ENCODE assay signal across 15 cellular contexts in genomic region chr2:219464286-219465032, GRCh38. TPM values are rescaled to one million over a fixed set of nuclear protein-coding genes. Genes with fewer than 3 reads are reported as not detected.
"Had no signal": no experiment of that assay in that cellular context is flagged by ENCODE, and none has a peak within 500 bp of the region (broad histone marks: within the 10 kb centered on the region; RNA-seq: fewer than 3 reads in every experiment).

No MANE protein-coding gene starts in this region.

- H3K27me3 ChIP-seq: breast epithelium had no signal

- H3K36me3 Mint-ChIP-seq: stimulated activated effector memory CD8-positive, alpha-beta T cell treated with anti-CD3 and anti-CD28 coated beads, Interleukin-12 subunit alpha, Interleukin-12 subunit beta, amount 100 ng/mL, for 72 hours had no signal

- H3K27ac ChIP-seq: breast epithelium, lower lobe of right lung, prostate gland, tibial nerve had no signal

- DNase-seq: activated CD4-positive, alpha-beta T cell treated with anti-CD3 and anti-CD28 coated beads, Interleukin-2, amount 10 ng/mL, durations not matched to agents 7 days and 5 days; activated naive CD4-positive, alpha-beta T cell treated with anti-CD3 and anti-CD28 coated beads for 36 hours; activated naive CD8-positive, alpha-beta T cell treated with anti-CD3 and anti-CD28 coated beads, Interleukin-2, amount 50 U/mL, for 24 hours; aorta; lower lobe of right lung; nephron progenitor cell; stimulated activated CD4-positive, alpha-beta T cell treated with anti-CD3 and anti-CD28 coated beads, Interleukin-2, amount 100 ng/mL, for 24 hours; SW 1271 had no signal

- H3K4me3 ChIP-seq: breast epithelium, lower lobe of right lung, prostate gland, tibial nerve had no signal

- H3K4me1 ChIP-seq: prostate gland had no signal

- H3K4me1 Mint-ChIP-seq: activated naive CD8-positive, alpha-beta T cell treated with anti-CD3 and anti-CD28 coated beads, Interleukin-2, amount 50 U/mL, for 24 hours; stimulated activated effector memory CD8-positive, alpha-beta T cell treated with anti-CD3 and anti-CD28 coated beads, Interleukin-12 subunit alpha, Interleukin-12 subunit beta, amount 100 ng/mL, for 72 hours had no signal

- H3K9me3 Mint-ChIP-seq: activated CD4-positive, alpha-beta T cell treated with anti-CD3 and anti-CD28 coated beads, Interleukin-2, amount 10 ng/mL, durations not matched to agents 7 days and 5 days; activated naive CD4-positive, alpha-beta T cell treated with anti-CD3 and anti-CD28 coated beads for 36 hours; activated naive CD8-positive, alpha-beta T cell treated with anti-CD3 and anti-CD28 coated beads, Interleukin-2, amount 50 U/mL, for 24 hours; activated T-helper 2 cell treated with anti-CD3 and anti-CD28 coated beads, Interferon-gamma antibody, Interleukin-2, Interleukin-4, amounts not matched to agents 10 μg/mL and 5 μg/mL and 100 μg/mL, durations not matched to agents 14 hours and 24 hours and 36 hours; nephron progenitor cell; stimulated activated effector memory CD8-positive, alpha-beta T cell treated with anti-CD3 and anti-CD28 coated beads, Interleukin-12 subunit alpha, Interleukin-12 subunit beta, amount 100 ng/mL, for 72 hours had no signal

- H3K36me3 ChIP-seq: breast epithelium, lower lobe of right lung, prostate gland, tibial nerve had no signal

- H3K27ac Mint-ChIP-seq: activated CD4-positive, alpha-beta T cell treated with anti-CD3 and anti-CD28 coated beads, Interleukin-2, amount 10 ng/mL, durations not matched to agents 7 days and 5 days; activated naive CD4-positive, alpha-beta T cell treated with anti-CD3 and anti-CD28 coated beads for 36 hours; activated naive CD8-positive, alpha-beta T cell treated with anti-CD3 and anti-CD28 coated beads, Interleukin-2, amount 50 U/mL, for 24 hours; activated T-helper 2 cell treated with anti-CD3 and anti-CD28 coated beads, Interferon-gamma antibody, Interleukin-2, Interleukin-4, amounts not matched to agents 10 μg/mL and 5 μg/mL and 100 μg/mL, durations not matched to agents 14 hours and 24 hours and 36 hours; stimulated activated effector memory CD8-positive, alpha-beta T cell treated with anti-CD3 and anti-CD28 coated beads, Interleukin-12 subunit alpha, Interleukin-12 subunit beta, amount 100 ng/mL, for 72 hours had no signal

- ATAC-seq: activated naive CD8-positive, alpha-beta T cell treated with anti-CD3 and anti-CD28 coated beads, Interleukin-2, amount 50 U/mL, for 24 hours; lower lobe of right lung; stimulated activated effector memory CD8-positive, alpha-beta T cell treated with anti-CD3 and anti-CD28 coated beads, Interleukin-12 subunit alpha, Interleukin-12 subunit beta, amount 100 ng/mL, for 72 hours had no signal

- H3K27me3 Mint-ChIP-seq: activated CD4-positive, alpha-beta T cell treated with anti-CD3 and anti-CD28 coated beads, Interleukin-2, amount 10 ng/mL, durations not matched to agents 7 days and 5 days; activated naive CD8-positive, alpha-beta T cell treated with anti-CD3 and anti-CD28 coated beads, Interleukin-2, amount 50 U/mL, for 24 hours had no signal

- H3K9me3 ChIP-seq: breast epithelium, lower lobe of right lung, prostate gland, tibial nerve had no signal

- H3K4me3 Mint-ChIP-seq: activated CD4-positive, alpha-beta T cell treated with anti-CD3 and anti-CD28 coated beads, Interleukin-2, amount 10 ng/mL, durations not matched to agents 7 days and 5 days; activated naive CD4-positive, alpha-beta T cell treated with anti-CD3 and anti-CD28 coated beads for 36 hours; activated naive CD8-positive, alpha-beta T cell treated with anti-CD3 and anti-CD28 coated beads, Interleukin-2, amount 50 U/mL, for 24 hours; nephron progenitor cell; stimulated activated effector memory CD8-positive, alpha-beta T cell treated with anti-CD3 and anti-CD28 coated beads, Interleukin-12 subunit alpha, Interleukin-12 subunit beta, amount 100 ng/mL, for 72 hours had no signal

RNA-seq across cellular contexts. Expression of gene SPEG, which starts 29.8 kb away (rescaled TPM):
- total RNA-seq: activated T-helper 2 cell treated with anti-CD3 and anti-CD28 coated beads, Interferon-gamma antibody, Interleukin-2, Interleukin-4, amounts not matched to agents 10 μg/mL and 5 μg/mL and 100 μg/mL, durations not matched to agents 14 hours and 24 hours and 36 hours had no signal

RNA-seq across cellular contexts. Expression of gene DES, which starts 46.3 kb away (rescaled TPM):
- total RNA-seq: activated CD4-positive, alpha-beta T cell treated with anti-CD3 and anti-CD28 coated beads, Interleukin-2, amount 10 ng/mL, durations not matched to agents 7 days and 5 days; activated naive CD4-positive, alpha-beta T cell treated with anti-CD3 and anti-CD28 coated beads for 36 hours; activated T-helper 2 cell treated with anti-CD3 and anti-CD28 coated beads, Interferon-gamma antibody, Interleukin-2, Interleukin-4, amounts not matched to agents 10 μg/mL and 5 μg/mL and 100 μg/mL, durations not matched to agents 14 hours and 24 hours and 36 hours; dermis microvascular lymphatic vessel endothelial cell; epithelial cell of proximal tubule had no signal

RNA-seq across cellular contexts. Expression of gene ASIC4, which starts 49.8 kb away (rescaled TPM):
- total RNA-seq: activated CD4-positive, alpha-beta T cell treated with anti-CD3 and anti-CD28 coated beads, Interleukin-2, amount 10 ng/mL, durations not matched to agents 7 days and 5 days; activated naive CD4-positive, alpha-beta T cell treated with anti-CD3 and anti-CD28 coated beads for 36 hours; activated T-helper 2 cell treated with anti-CD3 and anti-CD28 coated beads, Interferon-gamma antibody, Interleukin-2, Interleukin-4, amounts not matched to agents 10 μg/mL and 5 μg/mL and 100 μg/mL, durations not matched to agents 14 hours and 24 hours and 36 hours; dermis microvascular lymphatic vessel endothelial cell; epithelial cell of proximal tubule had no signal
